ENCODE assay signal across 1 cellular context in genomic region chr6:110317646-110318045, GRCh38.
TF ChIP-seq lines count a peak whose summit lies in the region.

No MANE protein-coding gene starts in this region.

TF ChIP-seq in GM23338, 12 proteins besides CTCF, POLR2A, EP300 and RAD21 (continued from another document):
- no peak for TF ChIP-seq REST (IDR thresholded peaks at IDR 0.05; ENCODE audit: unreplicated experiment)
- TF ChIP-seq JUNB (IDR thresholded peaks at IDR 0.05; ENCODE audit: unreplicated experiment), result no peak
- no peak for TF ChIP-seq ZNF114 (CRISPR knock-in tag; IDR thresholded peaks at IDR 0.05)
- no peak for TF ChIP-seq ETS1 (IDR thresholded peaks at IDR 0.05)
- no peak for TF ChIP-seq STAT1 (IDR thresholded peaks at IDR 0.05; ENCODE audit: unreplicated experiment)
- no peak for TF ChIP-seq NANOG (IDR thresholded peaks at IDR 0.05; ENCODE audit: borderline replicate concordance)
- TF ChIP-seq ZNF462 (CRISPR knock-in tag; IDR thresholded peaks at IDR 0.05), result no peak
- TF ChIP-seq CREB1 (CRISPR knock-in tag; IDR thresholded peaks at IDR 0.05; ENCODE audit: low read depth), result no peak
- no peak for TF ChIP-seq EZH2phosphoT487 (IDR thresholded peaks at IDR 0.05; ENCODE audit: unreplicated experiment)
